ENCODE assay signal across 25 cellular contexts in the genomic region with DNA sequence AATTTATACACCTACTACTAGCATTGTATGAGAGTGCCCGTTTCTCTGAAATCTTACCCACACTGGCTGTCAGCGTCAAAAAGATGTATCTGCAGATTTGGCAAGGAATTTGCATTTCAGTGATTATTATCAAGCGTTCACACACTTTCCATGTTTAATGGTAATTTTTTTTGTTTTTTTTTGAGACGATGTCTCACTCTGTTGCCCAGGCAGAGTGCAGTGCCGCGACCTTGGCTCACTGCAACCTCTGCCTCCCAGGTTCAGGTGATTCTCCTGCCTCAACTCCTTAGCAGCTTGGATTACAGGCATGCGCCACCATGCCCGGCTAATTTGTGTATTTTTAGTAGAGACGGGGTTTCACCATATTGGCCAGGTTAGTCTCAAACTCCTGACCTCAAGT. TPM values are rescaled to one million over a fixed set of nuclear protein-coding genes. Genes with fewer than 3 reads are reported as not detected.
DNase-seq lines count a peak whose midpoint lies in the region; ATAC-seq and TF ChIP-seq lines count a peak whose summit lies in the region.
"Had no signal": no experiment of that assay in that cellular context is flagged by ENCODE, and none has a peak within 500 bp of the region (broad histone marks: within the 10 kb centered on the region; RNA-seq: fewer than 3 reads in every experiment).

No MANE protein-coding gene starts in this region.

- no peaks in the 10 kb centered on the region for H3K27me3 ChIP-seq in heart right ventricle
- H3K27me3 ChIP-seq in dorsolateral prefrontal cortex: no peaks in the 10 kb centered on the region
- H3K27me3 ChIP-seq in rectal smooth muscle tissue (ENCODE audit: control insufficient read depth, insufficient read depth, low read length): no peaks in the 10 kb centered on the region
- no peaks in the 10 kb centered on the region for H3K27me3 ChIP-seq in uterus
- H3K27me3 ChIP-seq: BLaER1, SJCRH30, testis had no signal

- H3K4me1 ChIP-seq in heart right ventricle (peaks cover 14 to 62% (median 46%) of the 10 kb centered on the region in 9 donors), rectal smooth muscle tissue (ENCODE audit: control insufficient read depth, insufficient read depth, low read length) (peaks cover 50% of the 10 kb centered on the region), uterus (peaks cover 11 to 21% of the 10 kb centered on the region in 2 donors)

- no peak overlapping the region for H3K9ac ChIP-seq in rectal smooth muscle tissue (ENCODE audit: low read length)
- H3K9ac ChIP-seq: BLaER1, parathyroid adenoma had no signal

- ATAC-seq in heart right ventricle: no peak
- no peak for ATAC-seq in left cardiac atrium
- no peak for ATAC-seq in HG03439 (IDR thresholded peaks at IDR 0.05; ENCODE audit: unreplicated experiment)
- no peak for ATAC-seq in HG03045 (IDR thresholded peaks at IDR 0.05; ENCODE audit: unreplicated experiment)
- no peak for ATAC-seq in HG03442 (IDR thresholded peaks at IDR 0.05; ENCODE audit: unreplicated experiment)
- ATAC-seq: naive thymus-derived CD8-positive, alpha-beta T cell had no signal

- no peak for TF ChIP-seq CTCF in heart right ventricle (IDR thresholded peaks at IDR 0.05)
- no peak for TF ChIP-seq CTCF in dorsolateral prefrontal cortex (IDR thresholded peaks at IDR 0.05 in 54 of 56, conservative IDR thresholded peaks at IDR 0.05 in 2 of 56; ENCODE audit: low read depth in 1 of 56, partially characterized antibody in 56 of 56)
- TF ChIP-seq CTCF in uterus (IDR thresholded peaks at IDR 0.05): no peak

- TF ChIP-seq POLR2A in uterus (IDR thresholded peaks at IDR 0.05): no peak

- H3K36me3 ChIP-seq in heart right ventricle: peaks cover 0 to 8% (median under 1%) of the 10 kb centered on the region in 9 donors
- H3K36me3 ChIP-seq in rectal smooth muscle tissue (ENCODE audit: control insufficient read depth, insufficient read depth, low read length): peaks cover 4% of the 10 kb centered on the region
- H3K36me3 ChIP-seq in uterus: no peaks in the 10 kb centered on the region

- H3K4me3 ChIP-seq in heart right ventricle (no peak overlapping the region), dorsolateral prefrontal cortex (no peak overlapping the region), rectal smooth muscle tissue (ENCODE audit: low read length) (no peak overlapping the region), uterus (no peak overlapping the region)
- H3K4me3 ChIP-seq: BLaER1, PC-9, SJCRH30, testis had no signal

- H3K27ac ChIP-seq in heart right ventricle (peak overlapping the region in 6 of 10 donors; percentile 37 to 93 (median 90)), dorsolateral prefrontal cortex (peak overlapping the region in 47 of 59 donors; percentile 0 to 98 (median 88)), rectal smooth muscle tissue (ENCODE audit: low read depth, low read length) (peak overlapping the region; percentile 45), uterus (peak overlapping the region; percentile 96 to 98)
- H3K27ac ChIP-seq: BLaER1, PC-9, SJCRH30 had no signal

- no peak for DNase-seq in heart right ventricle
- no peak for DNase-seq in left cardiac atrium
- DNase-seq in dorsolateral prefrontal cortex: no peak
- DNase-seq in uterus: no peak
- DNase-seq: activated CD4-positive, alpha-beta T cell treated with anti-CD3 and anti-CD28 coated beads, Interleukin-2, amount 10 ng/mL, durations not matched to agents 24 days and 14 days; aorta; effector CD8-positive, alpha-beta T cell; naive thymus-derived CD8-positive, alpha-beta T cell; NCI-H1417 treated with DMSO at 0.1 percent for 48 hours; NCI-H446; PC-9; SJCRH30; testis had no signal

- intact Hi-C loops in heart right ventricle (cut with DNase I): loop anchor here in 2 of 10 donors (5.0 kb wide), 2 partner anchors 67 to 137 kb away; no protein-coding TSS in a partner anchor
- intact Hi-C loops in left cardiac atrium (cut with DNase I): loop anchor here in 1 of 2 donors (5.0 kb wide), 1 partner anchor 137 kb away; no protein-coding TSS in a partner anchor
- intact Hi-C loops in dorsolateral prefrontal cortex (cut with DNase I): no loop called here
- intact Hi-C loops in uterus (cut with DNase I; ENCODE audit: low total_unique reads): no loop called here

- H3K9me3 ChIP-seq in heart right ventricle (no peaks in the 10 kb centered on the region), uterus (no peaks in the 10 kb centered on the region)
- H3K9me3 ChIP-seq: BLaER1, SJCRH30, testis had no signal

- 89 to 94% methylated on average over 9 of the region's 9 CpGs for WGBS in heart right ventricle, 2 donors

RNA-seq across cellular contexts. Expression of a gene that starts 14.3 kb away (rescaled TPM):
- 10 to 100 TPM; 27.1 to 48.8 (median 34.0) TPM for total RNA-seq in heart right ventricle
- polyA plus RNA-seq in heart right ventricle: 10 to 100 TPM; 16.2 TPM
- total RNA-seq in left cardiac atrium: 10 to 100 TPM; 40.8 to 55.4 TPM
- 10 to 100 TPM; 32.9 to 97.5 (median 48.2) TPM for total RNA-seq in dorsolateral prefrontal cortex
- 100 to 1,000 TPM in 1 of 4 donors, 10 to 100 TPM in 3; 22.5 to 117 (median 57.8) TPM for total RNA-seq in uterus

RNA-seq across cellular contexts. Expression of a gene that starts 47.3 kb away (rescaled TPM):
- total RNA-seq in heart right ventricle: not detected
- polyA plus RNA-seq in heart right ventricle: under 1 TPM in 1 of 2 donors, not detected in 1; 0.06 TPM
- not detected for total RNA-seq in left cardiac atrium
- total RNA-seq in dorsolateral prefrontal cortex: not detected
- not detected for total RNA-seq in uterus
- total RNA-seq: activated CD4-positive, alpha-beta T cell treated with anti-CD3 and anti-CD28 coated beads, Interleukin-2, amount 10 ng/mL, durations not matched to agents 24 days and 14 days; activated T-helper 1 cell treated with anti-CD3 and anti-CD28 coated beads, Interleukin-12 subunit alpha, Interleukin-12 subunit beta, Interleukin-2, Interleukin-4 antibody, amounts not matched to agents 30 ng/mL and 10 ng/mL and 1 ng/mL, durations not matched to agents 14 hours and 24 hours and 36 hours; aorta; Daoy; H1; kidney epithelial cell; M059J; naive thymus-derived CD8-positive, alpha-beta T cell; PC-9; SJCRH30 had no signal
- polyA plus RNA-seq: aorta; H1; IgD-negative memory B cell; naive thymus-derived CD8-positive, alpha-beta T cell had no signal

Comparison
In these comparisons a context has a peak if more than half of its experiments do, and no peak if none do; other contexts are left out.
1. H3K27ac ChIP-seq: peak in every context shown above with its lines; median percentile 97 in uterus; 90 in heart right ventricle; 88 in dorsolateral prefrontal cortex; 45 in rectal smooth muscle tissue.